Comparison of ENCODE assay signal across 19 cellular contexts in the genomic region with DNA sequence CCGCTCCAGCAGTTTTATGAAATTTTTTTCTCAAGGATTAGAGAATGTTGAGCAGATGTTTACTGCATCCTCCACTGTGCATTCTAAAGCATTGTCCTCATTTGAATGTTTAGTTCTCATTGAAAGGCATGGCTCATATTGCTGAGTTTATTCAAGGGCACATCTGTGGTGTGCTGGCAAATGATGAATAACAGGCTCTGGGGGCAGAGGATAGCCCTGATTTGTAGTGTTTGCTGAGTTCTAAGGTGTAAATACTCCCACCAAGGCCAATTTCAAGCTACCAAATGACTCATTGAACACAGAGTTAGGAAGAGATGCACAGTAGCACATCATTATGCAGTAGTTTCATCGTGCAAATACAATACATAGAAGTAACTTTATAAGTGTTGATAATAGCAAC.
"Had no signal": no experiment of that assay in that cellular context is flagged by ENCODE, and none has a peak within 500 bp of the region (broad histone marks: within the 10 kb centered on the region; RNA-seq: fewer than 3 reads in every experiment).

No MANE protein-coding gene starts in this region.

- ATAC-seq: gastrocnemius medialis; left lung; mucosa of descending colon; natural killer cell treated with Interleukin-12 subunit alpha and Interleukin-12 subunit beta and Interleukin-15 and Interleukin-18, amount 100 ng/mL, for 72 hours; psoas muscle; stimulated activated memory B cell treated with anti-CD40 and anti-IgM and Interleukin-4, amounts not matched to agents 10 μg/mL and 1 μg/mL and 100 μg/mL, for 72 hours had no signal

- H3K36me3 ChIP-seq: gastrocnemius medialis, left lung, neural progenitor cell, sigmoid colon, suprapubic skin, transverse colon, vagina had no signal

- H3K4me1 ChIP-seq: gastrocnemius medialis, left lung, psoas muscle, sigmoid colon, suprapubic skin, transverse colon, vagina had no signal

- H3K27me3 ChIP-seq: gastrocnemius medialis, left lung, neural progenitor cell, suprapubic skin, transverse colon, vagina had no signal

- H3K9ac ChIP-seq: neural progenitor cell had no signal

- FAIRE-seq: colon, keratinocyte had no signal

- H3K4me2 ChIP-seq: neural progenitor cell had no signal

- H3K4me3 ChIP-seq: dorsolateral prefrontal cortex, gastrocnemius medialis, left lung, mucosa of descending colon, neural progenitor cell, psoas muscle, sigmoid colon, suprapubic skin, transverse colon, vagina had no signal

- DNase-seq: dorsolateral prefrontal cortex; effector CD4-positive, alpha-beta T cell; gastrocnemius medialis; head of caudate nucleus; left lung; mesenchymal stem cell; mucosa of descending colon; naive B cell; psoas muscle; sigmoid colon; stimulated activated CD4-positive, alpha-beta T cell treated with anti-CD3 and anti-CD28 coated beads, Interleukin-4, amount 100 ng/mL, for 4 hours; transverse colon had no signal

- H3K9me3 ChIP-seq: gastrocnemius medialis, psoas muscle, sigmoid colon, suprapubic skin, vagina had no signal

- H3K27ac ChIP-seq: dorsolateral prefrontal cortex, gastrocnemius medialis, left lung, neural progenitor cell, psoas muscle, sigmoid colon, suprapubic skin, transverse colon, vagina had no signal

- H2AFZ ChIP-seq: neural progenitor cell had no signal
